In the genomic region with DNA sequence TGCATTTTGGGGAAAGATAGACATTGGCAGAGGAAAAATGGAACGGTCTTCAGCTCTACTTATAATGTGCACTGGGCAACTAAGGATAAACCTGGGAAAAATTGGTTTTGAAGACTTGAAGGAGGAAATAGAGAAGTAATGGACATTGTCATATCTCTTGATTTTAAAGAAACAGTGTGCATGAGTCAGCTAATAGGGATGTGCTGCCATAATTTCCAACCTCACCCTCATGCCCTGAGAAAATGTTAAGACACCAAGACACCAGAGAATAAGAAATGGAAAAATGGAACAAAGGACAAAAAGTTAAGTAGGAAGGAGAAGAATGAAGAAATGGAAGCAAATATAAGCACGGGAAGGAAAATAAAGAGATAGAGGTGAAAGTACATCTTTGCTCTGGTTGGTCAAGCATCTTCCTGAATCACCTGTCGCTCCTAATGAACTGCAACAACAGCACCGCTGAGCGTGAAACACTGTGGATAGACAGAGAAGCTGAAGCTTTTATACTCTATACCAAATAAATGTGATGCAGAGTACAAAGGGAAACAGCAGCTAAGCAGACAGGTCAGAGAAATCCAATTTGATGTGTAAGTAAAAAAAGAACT, we compare ENCODE assay signal across 16 cellular contexts. TPM values are rescaled to one million over a fixed set of nuclear protein-coding genes. Genes with fewer than 3 reads are reported as not detected.
A peak's percentile ranks its signal among the peaks of the same experiment; 100 is the strongest.
DNase-seq lines count a peak whose midpoint lies in the region; ATAC-seq, FAIRE-seq and TF ChIP-seq lines count a peak whose summit lies in the region.
"Had no signal": no experiment of that assay in that cellular context is flagged by ENCODE, and none has a peak within 500 bp of the region (broad histone marks: within the 10 kb centered on the region; RNA-seq: fewer than 3 reads in every experiment).

No MANE protein-coding gene starts in this region.

- peaks cover 18 to 30% of the 10 kb centered on the region in 2 donors for H3K36me3 Mint-ChIP-seq in CD14-positive monocyte

- no peak overlapping the region for H2BK120ac ChIP-seq in mesenchymal stem cell (ENCODE audit: low read depth, low read length)

- no peak for ATAC-seq in K562
- ATAC-seq: HepG2 had no signal

- intact Hi-C loops in CD14-positive monocyte (cut with micrococcal nuclease), result loop anchor here in 1 of 2 donors (5.0 to 10.0 kb wide), 2 partner anchors 108 to 300 kb away; a partner anchor contains a TSS
- intact Hi-C loops in K562 (cut with micrococcal nuclease), result no loop called here

- H2AFZ ChIP-seq in K562 (ENCODE audit: low read depth, low read length) (no peak overlapping the region), mesenchymal stem cell (ENCODE audit: low read depth, low read length) (no peak overlapping the region)
- H2AFZ ChIP-seq: parathyroid adenoma had no signal

- H3K4me2 ChIP-seq in K562 (ENCODE audit: insufficient read depth, low read length) (no peak overlapping the region), mesenchymal stem cell (ENCODE audit: low read length, poor library complexity, severe bottlenecking) (no peak overlapping the region)

- peaks cover 39% of the 10 kb centered on the region for H3K4me1 Mint-ChIP-seq in CD14-positive monocyte

- no peak overlapping the region for H3K4me3 ChIP-seq in K562
- H3K4me3 ChIP-seq in mesenchymal stem cell (ENCODE audit: insufficient read depth in 1 of 2, low read depth in 1 of 2, low read length in 2 of 2), result no peak overlapping the region

- in situ Hi-C loops in K562 (cut with MboI), result no loop called here

- peaks cover 10% of the 10 kb centered on the region for H3K9me1 ChIP-seq in K562 (ENCODE audit: control insufficient read depth, insufficient read depth, low read length)

- no peak overlapping the region for H3K18ac ChIP-seq in mesenchymal stem cell (ENCODE audit: low read depth in 1 of 2, low read length in 2 of 2)

- peak overlapping the region; percentile 52 to 91 (median 82) for H3K27ac Mint-ChIP-seq in CD14-positive monocyte
- H3K27ac Mint-ChIP-seq: B cell had no signal

- 0 out of 2 replicates have a peak, but pooled peaks have one; percentile 16 for TF ChIP-seq POLR2A in K562 (conservative IDR thresholded peaks at IDR 0.05)

- peaks cover 2% of the 10 kb centered on the region for H3K79me1 ChIP-seq in mesenchymal stem cell (replicated peaks; ENCODE audit: low read length, poor library complexity, severe bottlenecking)

- BruUV-seq in K562 (replicated peaks; lab: Mats Ljungman, UMichigan), result no TSS peak

- TF ChIP-seq RAD21 in K562 (CRISPR knock-in tag; conservative IDR thresholded peaks at IDR 0.05 in 1 of 2, IDR thresholded peaks at IDR 0.05 in 1 of 2), result peak in 1 of 2 experiments; percentile 4; a peak in 1 of 4 replicates

- H3K9me3 Mint-ChIP-seq in CD14-positive monocyte, result no peaks in the 10 kb centered on the region

- no peak overlapping the region for H4K8ac ChIP-seq in mesenchymal stem cell (ENCODE audit: low read length)

- no peak overlapping the region for H2BK5ac ChIP-seq in mesenchymal stem cell (ENCODE audit: low read depth, low read length, poor library complexity, severe bottlenecking)

- no peaks in the 10 kb centered on the region for H3K27me3 ChIP-seq in K562 (ENCODE audit: control insufficient read depth in 2 of 2, insufficient read depth in 2 of 2, low read length in 2 of 2)
- H3K27me3 ChIP-seq in mesenchymal stem cell (ENCODE audit: control insufficient read depth in 1 of 2, insufficient read depth in 1 of 2, low read length in 2 of 2), result no peaks in the 10 kb centered on the region

- no peak overlapping the region for H3K9ac ChIP-seq in K562 (ENCODE audit: insufficient read depth in 1 of 2, low read depth in 2 of 2, low read length in 2 of 2)
- H3K9ac ChIP-seq in mesenchymal stem cell (ENCODE audit: low read length), result no peak overlapping the region
- H3K9ac ChIP-seq: parathyroid adenoma had no signal

- H3K4me1 ChIP-seq in K562 (replicated peaks in 1 of 2; ENCODE audit: control insufficient read depth in 2 of 2, insufficient read depth in 2 of 2, low read length in 2 of 2) (peaks cover 20 to 38% of the 10 kb centered on the region in 2 experiments), mesenchymal stem cell (ENCODE audit: control insufficient read depth, insufficient read depth, low read depth, low read length) (peaks cover 7% of the 10 kb centered on the region)

- DNase-seq in CD14-positive monocyte (ENCODE audit: low spot score) (no peak), M059J (ENCODE audit: low read depth) (peak; percentile 47), K562 (ENCODE audit: extremely low read depth in 1 of 4, low spot score in 3 of 4) (no peak), mesenchymal stem cell (peak; percentile 30), UCSD-AML1 (lab: John Stamatoyannopoulos, UW; ENCODE audit: unreplicated experiment) (no peak), HuH-7 (ENCODE audit: low spot score) (no peak), NCI-H1694 (lab: John Stamatoyannopoulos, UW) (no peak), HK-2 (ENCODE audit: unreplicated experiment) (no peak)
- DNase-seq: activated effector memory CD4-positive, alpha-beta T cell treated with anti-CD3 and anti-CD28 coated beads, Interleukin-2, amount 50 U/mL, for 16 hours; caudate nucleus; NCI-H1694 treated with DMSO at 0.1 percent for 48 hours; NCI-H82 had no signal

- no peak for FAIRE-seq in K562 (lab: Jason Lieb, UNC)
- FAIRE-seq: GM18507, HepG2 had no signal

- 73% methylated on average over 5 of the region's 5 CpGs for WGBS in K562 (ENCODE audit: insufficient coverage, low coverage, missing lambda C conversion rate)
- 98% methylated on average over 5 of the region's 5 CpGs for WGBS in mesenchymal stem cell

- no peak overlapping the region for H3K23ac ChIP-seq in mesenchymal stem cell (ENCODE audit: low read length in 2 of 2)

- H3K27me3 Mint-ChIP-seq in CD14-positive monocyte (ENCODE audit: low read depth in 3 of 3), result peaks cover 0 to 2% (median 0%) of the 10 kb centered on the region in 3 donors
- H3K27me3 Mint-ChIP-seq: B cell had no signal

- H3K4ac ChIP-seq in mesenchymal stem cell (ENCODE audit: low read depth in 1 of 2, low read length in 2 of 2), result no peak overlapping the region

- H2AK5ac ChIP-seq in mesenchymal stem cell (ENCODE audit: low read length, severe bottlenecking), result no peak overlapping the region

- POLR2A ChIA-PET in K562 (lab: Yijun Ruan, JAX), result interaction anchor here (0.7 to 2.9 kb wide), 4 partner anchors 9 to 60 kb away, joined by 3 to 19 read pairs (median 10); no protein-coding TSS in a partner anchor

- H3K14ac ChIP-seq in mesenchymal stem cell (ENCODE audit: low read length in 2 of 2), result no peak overlapping the region

- peaks cover 49% of the 10 kb centered on the region for H4K20me1 ChIP-seq in K562 (replicated peaks; ENCODE audit: control insufficient read depth, insufficient read depth, low read length)

- TF ChIP-seq CTCF in CD14-positive monocyte (IDR thresholded peaks at IDR 0.05) (no peak), K562 (IDR thresholded peaks at IDR 0.05 in 2 of 3, conservative IDR thresholded peaks at IDR 0.05 in 1 of 3; ENCODE audit: insufficient read depth in 2 of 3, low read depth in 1 of 3, low read length in 3 of 3) (no peak)

- peaks cover 100% of the 10 kb centered on the region for H3K79me2 ChIP-seq in K562 (ENCODE audit: control insufficient read depth, insufficient read depth, low read length)

- H2BK12ac ChIP-seq in mesenchymal stem cell (ENCODE audit: low read length in 2 of 2), result no peak overlapping the region

- no peak for TF ChIP-seq EP300 in K562 (IDR thresholded peaks at IDR 0.05; ENCODE audit: low read length)

- no peak overlapping the region for H2BK15ac ChIP-seq in mesenchymal stem cell (ENCODE audit: low read depth, poor library complexity, severe bottlenecking)

- H3K36me3 ChIP-seq in K562 (ENCODE audit: control insufficient read depth, insufficient read depth, low read length) (peaks cover 64% of the 10 kb centered on the region), mesenchymal stem cell (ENCODE audit: control insufficient read depth in 1 of 2, insufficient read depth in 2 of 2, low read depth in 1 of 2, low read length in 2 of 2) (peaks cover 0 to 19% of the 10 kb centered on the region in 2 experiments)

- H3K4me3 Mint-ChIP-seq in CD14-positive monocyte, result peak overlapping the region; percentile 61 to 84
- H3K4me3 Mint-ChIP-seq: B cell had no signal

- H3K9me3 ChIP-seq in K562 (replicated peaks; ENCODE audit: control insufficient read depth, insufficient read depth, low read depth, low read length), result no peaks in the 10 kb centered on the region
- no peaks in the 10 kb centered on the region for H3K9me3 ChIP-seq in mesenchymal stem cell (ENCODE audit: control insufficient read depth, low read length)

- 0 out of 3 replicates have a peak overlapping the region, but pooled peaks have one; percentile 14 for H3K27ac ChIP-seq in K562 (ENCODE audit: extremely low read depth, low read depth, low read length)
- H3K27ac ChIP-seq in mesenchymal stem cell (ENCODE audit: low read length, poor library complexity, severe bottlenecking), result peak overlapping the region; percentile 26
- H3K27ac ChIP-seq: parathyroid adenoma had no signal

- no peak overlapping the region for H4K91ac ChIP-seq in mesenchymal stem cell (ENCODE audit: low read length)

- CTCF ChIA-PET in K562 (lab: Yijun Ruan, JAX; ENCODE audit: low intra/inter-chr PET ratio), result no interaction called here

RNA-seq across cellular contexts. Expression of a gene that starts 5.3 kb away (rescaled TPM):
- polyA plus RNA-seq in CD14-positive monocyte (10 to 100 TPM; 44.3 to 49.4 TPM), K562 (2011; rRNA removed) (55.4 and 85.4 TPM in 2 replicates), K562 (2014; fragmentation: Illumina TruSeq; extraction: Trizol) (274 and 277 TPM in 2 replicates), K562 (2014; fragmentation: Nextera tagmentation; extraction: Ambion mirVana) (100 to 1,000 TPM; 110 to 123 TPM), K562 (2014; rRNA removed) (174 and 182 TPM in 2 replicates)
- total RNA-seq in M059J (2014; rRNA removed; shearing (Covaris generic)), result 40.0 and 86.1 TPM in 2 replicates
- total RNA-seq in K562 (2011; cell fraction: chromatin; rRNA removed; ENCODE audit: low replicate concordance), result 1,237 and 1,275 TPM in 2 replicates
- 563 and 657 TPM in 2 replicates for total RNA-seq in K562 (2011; cell fraction: nucleolus; rRNA removed)
- 675 TPM in 2 replicates for total RNA-seq in K562 (2011; cell fraction: nucleoplasm; rRNA removed)
- total RNA-seq in K562 (2014; rRNA removed) (140 and 153 TPM in 2 replicates), K562 (2014; rRNA removed; fragmentation: Illumina TruSeq; extraction: Trizol) (88.5 and 99.0 TPM in 2 replicates), K562 (2015; rRNA removed; fragmentation: Illumina TruSeq; extraction: Trizol) (91.3 and 98.2 TPM in 2 replicates), K562 (2021) (218 and 237 TPM in 2 replicates)
- polyA plus RNA-seq in K562 (2011; cell fraction: cytosol; rRNA removed), result 96.0 and 109 TPM in 2 replicates
- polyA plus RNA-seq in K562 (2011; cell fraction: nucleus; rRNA removed), result 581 and 738 TPM in 2 replicates
- 175 and 269 TPM in 2 replicates for polyA plus RNA-seq in K562 (2012)
- 161 and 196 TPM in 2 replicates for polyA minus RNA-seq in K562 (2011; rRNA and poly(A)+ RNA removed)
- polyA minus RNA-seq in K562 (2011; cell fraction: cytosol; rRNA and poly(A)+ RNA removed), result 224 and 238 TPM in 2 replicates
- 307 and 505 TPM in 2 replicates for polyA minus RNA-seq in K562 (2011; cell fraction: nucleus; rRNA and poly(A)+ RNA removed)
- polyA plus RNA-seq in mesenchymal stem cell (2013, experiment 1 of 2), result 36.3 TPM
- 31.6 TPM for polyA plus RNA-seq in mesenchymal stem cell (2013, experiment 2 of 2)

RNA-seq across cellular contexts. Expression of a gene that starts 46.6 kb away (rescaled TPM):
- polyA plus RNA-seq in CD14-positive monocyte (10 to 100 TPM; 14.7 to 18.5 TPM), K562 (2011; rRNA removed) (17.8 and 40.9 TPM in 2 replicates), K562 (2014; fragmentation: Illumina TruSeq; extraction: Trizol) (69.9 and 85.0 TPM in 2 replicates), K562 (2014; fragmentation: Nextera tagmentation; extraction: Ambion mirVana) (10 to 100 TPM; 32.1 to 69.3 TPM), K562 (2014; rRNA removed) (24.2 and 33.5 TPM in 2 replicates)
- 118 and 120 TPM in 2 replicates for total RNA-seq in M059J (2014; rRNA removed; shearing (Covaris generic))
- 276 and 409 TPM in 2 replicates for total RNA-seq in K562 (2011; cell fraction: chromatin; rRNA removed; ENCODE audit: low replicate concordance)
- total RNA-seq in K562 (2011; cell fraction: nucleolus; rRNA removed), result 245 and 297 TPM in 2 replicates
- total RNA-seq in K562 (2011; cell fraction: nucleoplasm; rRNA removed), result 245 and 273 TPM in 2 replicates
- total RNA-seq in K562 (2014; rRNA removed) (37.5 and 65.1 TPM in 2 replicates), K562 (2014; rRNA removed; fragmentation: Illumina TruSeq; extraction: Trizol) (32.8 and 35.4 TPM in 2 replicates), K562 (2015; rRNA removed; fragmentation: Illumina TruSeq; extraction: Trizol) (36.9 and 37.4 TPM in 2 replicates), K562 (2021) (71.0 and 88.2 TPM in 2 replicates)
- 34.1 and 42.0 TPM in 2 replicates for polyA plus RNA-seq in K562 (2011; cell fraction: cytosol; rRNA removed)
- polyA plus RNA-seq in K562 (2011; cell fraction: nucleus; rRNA removed), result 140 and 211 TPM in 2 replicates
- polyA plus RNA-seq in K562 (2012), result 40.3 and 58.0 TPM in 2 replicates
- 38.2 and 49.9 TPM in 2 replicates for polyA minus RNA-seq in K562 (2011; rRNA and poly(A)+ RNA removed)
- polyA minus RNA-seq in K562 (2011; cell fraction: cytosol; rRNA and poly(A)+ RNA removed), result 23.6 and 30.1 TPM in 2 replicates
- 62.5 and 79.1 TPM in 2 replicates for polyA minus RNA-seq in K562 (2011; cell fraction: nucleus; rRNA and poly(A)+ RNA removed)
- polyA plus RNA-seq in mesenchymal stem cell (2013, experiment 1 of 2), result 74.7 TPM
- polyA plus RNA-seq in mesenchymal stem cell (2013, experiment 2 of 2), result 70.3 TPM

RNA-seq across cellular contexts. Expression of a gene that starts 46.8 kb away (rescaled TPM):
- polyA plus RNA-seq in CD14-positive monocyte (1 to 10 TPM; 8.4 to 8.7 TPM), K562 (2011; rRNA removed) (93.7 and 105 TPM in 2 replicates), K562 (2014; fragmentation: Illumina TruSeq; extraction: Trizol) (163 and 173 TPM in 2 replicates), K562 (2014; fragmentation: Nextera tagmentation; extraction: Ambion mirVana) (100 to 1,000 TPM in 1 of 2 experiments, 10 to 100 TPM in 1; 62.0 to 146 TPM), K562 (2014; rRNA removed) (152 and 153 TPM in 2 replicates)
- total RNA-seq in M059J (2014; rRNA removed; shearing (Covaris generic)), result 34.9 and 35.0 TPM in 2 replicates
- total RNA-seq in K562 (2011; cell fraction: chromatin; rRNA removed; ENCODE audit: low replicate concordance), result 35.8 and 86.9 TPM in 2 replicates
- 78.7 and 87.1 TPM in 2 replicates for total RNA-seq in K562 (2011; cell fraction: nucleolus; rRNA removed)
- total RNA-seq in K562 (2011; cell fraction: nucleoplasm; rRNA removed), result 57.9 and 62.8 TPM in 2 replicates
- total RNA-seq in K562 (2014; rRNA removed) (150 and 153 TPM in 2 replicates), K562 (2014; rRNA removed; fragmentation: Illumina TruSeq; extraction: Trizol) (136 and 145 TPM in 2 replicates), K562 (2015; rRNA removed; fragmentation: Illumina TruSeq; extraction: Trizol) (153 and 154 TPM in 2 replicates), K562 (2021) (138 and 146 TPM in 2 replicates)
- polyA plus RNA-seq in K562 (2011; cell fraction: cytosol; rRNA removed), result 88.3 and 88.5 TPM in 2 replicates
- polyA plus RNA-seq in K562 (2011; cell fraction: nucleus; rRNA removed), result 35.1 and 36.8 TPM in 2 replicates
- polyA plus RNA-seq in K562 (2012), result 59.9 and 104 TPM in 2 replicates
- 62.3 and 78.5 TPM in 2 replicates for polyA minus RNA-seq in K562 (2011; rRNA and poly(A)+ RNA removed)
- 32.1 and 40.7 TPM in 2 replicates for polyA minus RNA-seq in K562 (2011; cell fraction: cytosol; rRNA and poly(A)+ RNA removed)
- polyA minus RNA-seq in K562 (2011; cell fraction: nucleus; rRNA and poly(A)+ RNA removed), result 16.2 and 19.4 TPM in 2 replicates
- polyA plus RNA-seq in mesenchymal stem cell (2013, experiment 1 of 2), result 19.5 TPM
- 18.9 TPM for polyA plus RNA-seq in mesenchymal stem cell (2013, experiment 2 of 2)

Comparison
In these comparisons a context has a peak if more than half of its experiments do, and no peak if none do; other contexts are left out.
1. DNase-seq: peak in M059J (single experiment) and mesenchymal stem cell (single experiment); none in CD14-positive monocyte (single experiment), K562 (0 of 4), UCSD-AML1 (single experiment), HuH-7 (single experiment), NCI-H1694 (single experiment) and HK-2 (single experiment).